8 cellular contexts compared by ENCODE assay signal in the genomic region with DNA sequence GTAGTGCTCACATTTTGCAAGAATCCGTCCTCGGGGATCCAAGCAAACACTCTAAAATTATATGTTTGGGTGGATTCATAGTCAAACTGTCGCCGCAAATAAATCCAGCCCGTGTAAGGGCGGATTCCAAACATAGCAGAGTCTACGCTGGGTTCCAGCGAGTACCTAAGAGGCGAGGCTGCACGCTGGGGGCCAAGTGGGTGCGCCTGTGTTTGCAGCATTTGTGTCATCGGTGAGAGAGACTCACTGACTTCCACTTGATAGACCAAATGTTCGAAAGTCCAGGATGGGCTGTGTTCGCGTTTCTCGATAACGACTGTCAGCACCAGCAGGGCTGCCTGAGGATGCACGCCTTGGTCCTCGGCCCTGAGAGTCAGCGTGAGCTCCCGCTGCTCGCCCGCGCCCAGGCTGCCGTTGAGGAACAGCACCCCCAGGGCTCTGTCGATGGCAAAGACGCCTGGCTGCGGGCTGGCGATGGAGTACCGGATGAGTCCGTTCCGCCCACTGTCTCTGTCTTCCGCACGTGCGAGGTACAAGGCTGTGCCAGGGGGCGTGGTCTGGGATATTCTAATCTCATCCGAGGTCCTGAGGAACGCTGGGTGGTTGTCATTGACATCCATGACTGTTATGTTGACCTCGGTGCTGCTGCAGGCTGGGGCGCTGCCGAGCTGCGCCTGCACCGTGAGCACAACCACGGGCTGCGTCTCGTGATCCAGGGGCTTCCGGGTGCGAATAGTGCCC.
DNase-seq lines count a peak whose midpoint lies in the region; ATAC-seq, FAIRE-seq and TF ChIP-seq lines count a peak whose summit lies in the region.

No MANE protein-coding gene starts in this region.

- ATAC-seq in GM18517 (IDR thresholded peaks at IDR 0.05; ENCODE audit: unreplicated experiment) (peak; percentile 64), HG03039 (IDR thresholded peaks at IDR 0.05; ENCODE audit: unreplicated experiment) (peak; percentile 94)

- H3K9me1 ChIP-seq in keratinocyte (ENCODE audit: control insufficient read depth, extremely low read depth, insufficient read depth, low read length) = no peaks in the 10 kb centered on the region

- DNase-seq in T follicular helper cell (ENCODE audit: low read depth) = peak; percentile 25
- no peak for DNase-seq in adipocyte (ENCODE audit: low read depth)
- DNase-seq in keratinocyte (ENCODE audit: low read depth, low spot score) = no peak
- DNase-seq in stimulated activated CD4-positive, alpha-beta T cell treated with anti-CD3 and anti-CD28 coated beads, TNF-alpha, amount 100 ng/mL, for 1 hour (ENCODE audit: low read depth in 3 of 3, low spot score in 1 of 3) = peak in 2 of 3 donors; percentile 0 to 29
- DNase-seq in NCI-H146 treated with DMSO at 0.1 percent for 48 hours (lab: John Stamatoyannopoulos, UW; ENCODE audit: unreplicated experiment) = no peak
- no peak for DNase-seq in PC-9

- no peaks in the 10 kb centered on the region for H3K79me2 ChIP-seq in keratinocyte (ENCODE audit: control insufficient read depth, insufficient read depth, low read length)
- no peaks in the 10 kb centered on the region for H3K79me2 ChIP-seq in PC-9 (ENCODE audit: low read depth)

- BruUV-seq in PC-9 (replicated peaks; lab: Mats Ljungman, UMichigan) = no TSS peak

- peak in 2 of 3 experiments; percentile 10 to 21 for TF ChIP-seq CTCF in keratinocyte (optimal IDR thresholded peaks at IDR 0.05 in 1 of 3, IDR thresholded peaks at IDR 0.05 in 1 of 3, conservative IDR thresholded peaks at IDR 0.05 in 1 of 3; ENCODE audit: extremely low read depth in 1 of 3, insufficient read depth in 2 of 3, low read length in 3 of 3)
- TF ChIP-seq CTCF in PC-9 (conservative IDR thresholded peaks at IDR 0.05) = no peak

- H3K9me3 ChIP-seq in adipocyte (ENCODE audit: control insufficient read depth, low read length) = no peaks in the 10 kb centered on the region
- no peaks in the 10 kb centered on the region for H3K9me3 ChIP-seq in keratinocyte (ENCODE audit: control insufficient read depth, low read depth, low read length)
- H3K9me3 ChIP-seq in PC-9 (ENCODE audit: insufficient read depth, low read depth) = no peaks in the 10 kb centered on the region

- POLR2A ChIA-PET in PC-9 (lab: Charles Lee; ENCODE audit: unreplicated experiment) = interaction anchor here (0.7 kb wide), 1 partner anchor 411 kb away, joined by 3 read pairs; a partner anchor contains a TSS

- no peaks in the 10 kb centered on the region for H3F3A ChIP-seq in PC-9 (ENCODE audit: insufficient read depth, low read depth)

- dilution Hi-C loops in keratinocyte (cut with MboI; ENCODE audit: extremely low pct_ligation_motif_present, low sequenced_read_pairs) = no loop called here

- H2AFZ ChIP-seq in keratinocyte (ENCODE audit: control insufficient read depth, low read length) (peak overlapping the region; percentile 57), PC-9 (no peak overlapping the region)

- H4K20me1 ChIP-seq in keratinocyte (ENCODE audit: control insufficient read depth, extremely low read depth, insufficient read depth, low read length) (no peaks in the 10 kb centered on the region), PC-9 (ENCODE audit: insufficient read depth) (no peaks in the 10 kb centered on the region)

- no peak overlapping the region for H3K27ac ChIP-seq in keratinocyte (ENCODE audit: control insufficient read depth, insufficient read depth, low read length)
- no peak overlapping the region for H3K27ac ChIP-seq in PC-9

- intact Hi-C loops in PC-9 (cut with micrococcal nuclease; ENCODE audit: unreplicated experiment) = no loop called here

- peaks cover 14% of the 10 kb centered on the region for H3K4me1 ChIP-seq in adipocyte (ENCODE audit: control insufficient read depth, insufficient read depth, low read length)
- peaks cover 9% of the 10 kb centered on the region for H3K4me1 ChIP-seq in keratinocyte (ENCODE audit: control insufficient read depth, extremely low read depth, insufficient read depth, low read length)
- no peaks in the 10 kb centered on the region for H3K4me1 ChIP-seq in PC-9 (replicated peaks; ENCODE audit: insufficient read depth)

- FAIRE-seq in keratinocyte (lab: Jason Lieb, UNC) = no peak

- H3K9ac ChIP-seq in adipocyte (ENCODE audit: low read length) (no peak overlapping the region), keratinocyte (ENCODE audit: control insufficient read depth, extremely low read depth, insufficient read depth, low read length) (no peak overlapping the region)

- no peaks in the 10 kb centered on the region for H3K9me2 ChIP-seq in PC-9 (ENCODE audit: insufficient read depth)

- H3K27me3 ChIP-seq in adipocyte (replicated peaks; ENCODE audit: control insufficient read depth, insufficient read depth, low read length) (no peaks in the 10 kb centered on the region), keratinocyte (ENCODE audit: control insufficient read depth, extremely low read depth, insufficient read depth, low read length) (peaks cover 21% of the 10 kb centered on the region), PC-9 (ENCODE audit: insufficient read depth, low read depth) (no peaks in the 10 kb centered on the region)

- H3K36me3 ChIP-seq in adipocyte (ENCODE audit: control insufficient read depth, insufficient read depth, low read length, severe bottlenecking) (no peaks in the 10 kb centered on the region), keratinocyte (ENCODE audit: control insufficient read depth in 2 of 2, extremely low read depth in 1 of 2, insufficient read depth in 2 of 2, low read length in 2 of 2) (no peaks in the 10 kb centered on the region), PC-9 (ENCODE audit: low read depth) (no peaks in the 10 kb centered on the region)

- CTCF ChIA-PET in PC-9 (lab: Charles Lee) = no interaction called here

- peak overlapping the region; percentile 71 for H3K4me3 ChIP-seq in adipocyte (ENCODE audit: low read length)
- peak overlapping the region in 1 of 3 experiments; percentile 47 for H3K4me3 ChIP-seq in keratinocyte (ENCODE audit: control insufficient read depth in 2 of 3, extremely low read depth in 1 of 3, insufficient read depth in 2 of 3, low read depth in 1 of 3, low read length in 3 of 3)
- no peak overlapping the region for H3K4me3 ChIP-seq in PC-9

- peak overlapping the region; percentile 69 for H3K4me2 ChIP-seq in keratinocyte (ENCODE audit: control insufficient read depth, extremely low read depth, insufficient read depth, low read depth, low read length)
- H3K4me2 ChIP-seq in PC-9 = no peak overlapping the region

Comparison
In these comparisons a context has a peak if more than half of its experiments do, and no peak if none do; other contexts are left out.
1. DNase-seq: peak in T follicular helper cell (single experiment) and stimulated activated CD4-positive, alpha-beta T cell treated with anti-CD3 and anti-CD28 coated beads, TNF-alpha, amount 100 ng/mL, for 1 hour (2 of 3); none in adipocyte (single experiment), keratinocyte (single experiment), NCI-H146 treated with DMSO at 0.1 percent for 48 hours (single experiment) and PC-9 (0 of 2).